In genomic region chr18:73691118-73691517, GRCh38 we compare ENCODE assay signal across 16 cellular contexts.
DNase-seq lines count a peak whose midpoint lies in the region; ATAC-seq and TF ChIP-seq lines count a peak whose summit lies in the region.
"Had no signal": no experiment of that assay in that cellular context is flagged by ENCODE, and none has a peak within 500 bp of the region (broad histone marks: within the 10 kb centered on the region; RNA-seq: fewer than 3 reads in every experiment).

No MANE protein-coding gene starts in this region.

- peak overlapping the region; percentile 14 for H3K27ac ChIP-seq in lower lobe of right lung

- H3K27me3 ChIP-seq in lower lobe of right lung (ENCODE audit: low read depth) = no peaks in the 10 kb centered on the region
- H3K27me3 ChIP-seq: BE2C had no signal

- H3K4me3 Mint-ChIP-seq in chondrocyte (ENCODE audit: unreplicated experiment) = no peak overlapping the region

- H3K27me3 Mint-ChIP-seq in chondrocyte (ENCODE audit: low read depth) = no peaks in the 10 kb centered on the region

- CTCF ChIA-PET in AG04449 (lab: Yijun Ruan, JAX) = no interaction called here

- ATAC-seq in lower lobe of right lung (no peak), HG02610 (IDR thresholded peaks at IDR 0.05; ENCODE audit: unreplicated experiment) (no peak), HG02798 (IDR thresholded peaks at IDR 0.05; ENCODE audit: poor library complexity, unreplicated experiment) (no peak), GM21381 (IDR thresholded peaks at IDR 0.05; ENCODE audit: unreplicated experiment) (no peak)
- ATAC-seq: stimulated activated naive CD8-positive, alpha-beta T cell treated with anti-CD3 and anti-CD28 coated beads, Interleukin-15, Interleukin-2, amounts not matched to agents 100 U/mL and 50 U/mL, for 24 hours had no signal

- no peak for TF ChIP-seq CTCF in AG04449 (IDR thresholded peaks at IDR 0.05; ENCODE audit: insufficient read depth, low read length, missing control alignments)
- no peak for TF ChIP-seq CTCF in chondrocyte (IDR thresholded peaks at IDR 0.05)
- no peak for TF ChIP-seq CTCF in lower lobe of right lung (IDR thresholded peaks at IDR 0.05)

- DNase-seq in AG04449 (ENCODE audit: low read depth, low spot score) (peak; percentile 53), H4 (ENCODE audit: low spot score) (peak; percentile 67), chondrocyte (ENCODE audit: low spot score) (no peak), lower lobe of right lung (no peak), head of caudate nucleus (no peak)
- DNase-seq: activated CD4-positive, CD25-positive, alpha-beta regulatory T cell; activated T-cell treated with anti-CD3 and anti-CD28 coated beads for 4 hours; anterior cingulate cortex; BE2C; NCI-H1436; NCI-H526 treated with DMSO at 0.1 percent for 48 hours; stimulated activated naive CD8-positive, alpha-beta T cell treated with anti-CD3 and anti-CD28 coated beads, Interleukin-15, Interleukin-2, amounts not matched to agents 100 U/mL and 50 U/mL, for 24 hours had no signal

- H3K4me3 ChIP-seq in AG04449 (ENCODE audit: low read depth, low read length) (no peak overlapping the region), lower lobe of right lung (no peak overlapping the region)
- H3K4me3 ChIP-seq: HAP-1 had no signal

- peaks cover 2% of the 10 kb centered on the region for H3K9me3 Mint-ChIP-seq in chondrocyte (ENCODE audit: low read depth)

- peaks cover 19% of the 10 kb centered on the region for H3K4me1 Mint-ChIP-seq in chondrocyte (ENCODE audit: low read depth)

- POLR2A ChIA-PET in AG04449 (lab: Yijun Ruan, JAX) = no interaction called here

- H3K9me3 ChIP-seq in lower lobe of right lung = no peaks in the 10 kb centered on the region
- H3K9me3 ChIP-seq: BE2C, HAP-1 had no signal

- intact Hi-C loops in lower lobe of right lung (cut with DNase I) (no loop called here), head of caudate nucleus (cut with DNase I) (no loop called here)

- H3K36me3 Mint-ChIP-seq in chondrocyte (ENCODE audit: low read depth) = no peaks in the 10 kb centered on the region

- H3K27ac Mint-ChIP-seq in chondrocyte (ENCODE audit: unreplicated experiment) = peak overlapping the region; percentile 34

- no peaks in the 10 kb centered on the region for H3K4me1 ChIP-seq in lower lobe of right lung
- H3K4me1 ChIP-seq: BE2C, HAP-1 had no signal

- H3K36me3 ChIP-seq in lower lobe of right lung = no peaks in the 10 kb centered on the region
- H3K36me3 ChIP-seq: BE2C, HAP-1 had no signal

Comparison
In these comparisons a context has a peak if more than half of its experiments do, and no peak if none do; other contexts are left out.
1. DNase-seq: peak in AG04449 (single experiment) and H4 (single experiment); none in chondrocyte (single experiment), lower lobe of right lung (single experiment) and head of caudate nucleus (0 of 42).